11 cellular contexts compared by ENCODE assay signal in the genomic region with DNA sequence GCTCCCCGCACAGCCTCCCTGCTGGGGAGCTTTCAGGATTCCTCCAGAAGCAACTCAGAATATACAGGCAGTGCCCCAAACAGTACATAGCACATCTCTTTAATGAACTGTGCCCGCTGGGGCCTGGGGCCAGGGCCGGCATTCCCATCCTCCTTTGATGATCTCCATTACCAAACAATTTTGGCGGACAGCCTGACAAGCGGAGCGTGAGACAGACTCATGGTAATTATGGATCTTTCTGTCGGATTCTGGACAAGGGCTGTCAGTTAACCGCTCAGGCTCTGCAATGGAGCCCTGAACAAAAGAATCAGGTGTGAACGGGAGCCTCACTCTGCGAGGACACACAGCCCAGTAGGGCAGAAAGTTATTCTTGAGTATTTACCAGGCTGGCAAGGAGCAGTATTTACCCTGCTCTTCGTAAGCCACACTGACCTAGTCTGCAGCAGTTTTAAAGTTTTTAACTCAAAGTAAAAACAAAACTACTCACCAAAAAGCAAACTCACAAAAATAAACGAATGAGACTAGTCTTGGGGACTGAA.
DNase-seq lines count a peak whose midpoint lies in the region; ATAC-seq and TF ChIP-seq lines count a peak whose summit lies in the region.
"Had no signal": no experiment of that assay in that cellular context is flagged by ENCODE, and none has a peak within 500 bp of the region (broad histone marks: within the 10 kb centered on the region; RNA-seq: fewer than 3 reads in every experiment).

No MANE protein-coding gene starts in this region.

- peak; percentile 54 for DNase-seq in Caki2 (ENCODE audit: low read depth)
- peak; percentile 71 for DNase-seq in NCI-H446 treated with DMSO at 0.1 percent for 48 hours (lab: John Stamatoyannopoulos, UW)
- DNase-seq in globus pallidus (ENCODE audit: low spot score): peak; percentile 8
- peak; percentile 76 for DNase-seq in renal cortical epithelial cell (ENCODE audit: low read depth)
- DNase-seq in SIG-M5 treated with dmso at 0.1 percent for 504 hours (lab: John Stamatoyannopoulos, UW; ENCODE audit: unreplicated experiment): no peak
- no peak for DNase-seq in erythroblast (lab: John Stamatoyannopoulos, UW)
- DNase-seq in CD4-positive, alpha-beta memory T cell: no peak
- DNase-seq: activated CD4-positive, CD25-positive, alpha-beta regulatory T cell; NCI-H1930; stimulated activated naive CD8-positive, alpha-beta T cell treated with anti-CD3 and anti-CD28 coated beads, Interleukin-15, amount 100 ng/mL, for 72 hours had no signal

- H3K4me1 ChIP-seq in CD4-positive, alpha-beta memory T cell (ENCODE audit: insufficient read depth, low read length): no peaks in the 10 kb centered on the region

- no peak overlapping the region for H3K27ac Mint-ChIP-seq in CD4-positive, alpha-beta memory T cell
- H3K27ac Mint-ChIP-seq: stimulated activated naive CD8-positive, alpha-beta T cell treated with anti-CD3 and anti-CD28 coated beads, Interleukin-15, amount 100 ng/mL, for 72 hours had no signal

- in situ Hi-C loops in Caki2 (cut with HindIII; ENCODE audit: low pct_unique_long_range_greater_than_20kb, low sequenced_read_pairs): no loop called here

- no peak for TF ChIP-seq POLR2A in erythroblast (IDR thresholded peaks at IDR 0.05; ENCODE audit: low read length)

- intact Hi-C loops in CD4-positive, alpha-beta memory T cell (cut with micrococcal nuclease): no loop called here

- no peaks in the 10 kb centered on the region for H3K27me3 Mint-ChIP-seq in CD4-positive, alpha-beta memory T cell
- H3K27me3 Mint-ChIP-seq: stimulated activated naive CD8-positive, alpha-beta T cell treated with anti-CD3 and anti-CD28 coated beads, Interleukin-15, amount 100 ng/mL, for 72 hours had no signal

- POLR2A ChIA-PET in CD4-positive, alpha-beta memory T cell (lab: Charles Lee; ENCODE audit: partially characterized antibody): no interaction called here

- no peaks in the 10 kb centered on the region for H3K27me3 ChIP-seq in CD4-positive, alpha-beta memory T cell (ENCODE audit: insufficient read depth, low read length)

- no peaks in the 10 kb centered on the region for H3K9me3 ChIP-seq in CD4-positive, alpha-beta memory T cell (ENCODE audit: control insufficient read depth in 1 of 2, low read length in 2 of 2)

- no peaks in the 10 kb centered on the region for H3K9me3 Mint-ChIP-seq in CD4-positive, alpha-beta memory T cell
- H3K9me3 Mint-ChIP-seq: stimulated activated naive CD8-positive, alpha-beta T cell treated with anti-CD3 and anti-CD28 coated beads, Interleukin-15, amount 100 ng/mL, for 72 hours had no signal

- H3K4me3 Mint-ChIP-seq in CD4-positive, alpha-beta memory T cell: no peak overlapping the region
- H3K4me3 Mint-ChIP-seq: stimulated activated naive CD8-positive, alpha-beta T cell treated with anti-CD3 and anti-CD28 coated beads, Interleukin-15, amount 100 ng/mL, for 72 hours had no signal

- no peak overlapping the region for H3K4me3 ChIP-seq in CD4-positive, alpha-beta memory T cell (ENCODE audit: low read length in 2 of 2)

- CTCF ChIA-PET in CD4-positive, alpha-beta memory T cell (lab: Charles Lee; ENCODE audit: partially characterized antibody): no interaction called here

- no peak overlapping the region for H3K27ac ChIP-seq in CD4-positive, alpha-beta memory T cell (ENCODE audit: low read depth, low read length)

- peaks cover 22 to 23% of the 10 kb centered on the region in 2 donors for H3K36me3 Mint-ChIP-seq in CD4-positive, alpha-beta memory T cell

- H3K4me1 Mint-ChIP-seq in CD4-positive, alpha-beta memory T cell: peaks cover 6 to 32% (median 14%) of the 10 kb centered on the region in 4 donors

- peaks cover 6% of the 10 kb centered on the region for H3K36me3 ChIP-seq in CD4-positive, alpha-beta memory T cell (ENCODE audit: insufficient read depth, low read length)

- no peak for ATAC-seq in GM19397 (IDR thresholded peaks at IDR 0.05; ENCODE audit: unreplicated experiment)
- ATAC-seq: stimulated activated naive CD8-positive, alpha-beta T cell treated with anti-CD3 and anti-CD28 coated beads, Interleukin-15, amount 100 ng/mL, for 72 hours had no signal

Comparison
In these comparisons a context has a peak if more than half of its experiments do, and no peak if none do; other contexts are left out.
1. DNase-seq: peak in Caki2 (single experiment), NCI-H446 treated with DMSO at 0.1 percent for 48 hours (single experiment), globus pallidus (single experiment) and renal cortical epithelial cell (single experiment); none in SIG-M5 treated with dmso at 0.1 percent for 504 hours (single experiment), erythroblast (0 of 2) and CD4-positive, alpha-beta memory T cell (0 of 5).